Comparison of ENCODE assay signal across 10 cellular contexts in genomic region chr3:136838641-136839555, GRCh38. TPM values are rescaled to one million over a fixed set of nuclear protein-coding genes. Genes with fewer than 3 reads are reported as not detected.
DNase-seq lines count a peak whose midpoint lies in the region; ATAC-seq, FAIRE-seq and TF ChIP-seq lines count a peak whose summit lies in the region.
"Had no signal": no experiment of that assay in that cellular context is flagged by ENCODE, and none has a peak within 500 bp of the region (broad histone marks: within the 10 kb centered on the region; RNA-seq: fewer than 3 reads in every experiment).

No MANE protein-coding gene starts in this region.

- H3K18ac ChIP-seq in H1 (ENCODE audit: extremely low read depth, low read length): no peak overlapping the region

- H3K4me1 Mint-ChIP-seq in activated CD4-positive, alpha-beta T cell treated with anti-CD3 and anti-CD28 coated beads, Interleukin-2, amount 10 ng/mL, durations not matched to agents 7 days and 5 days: peaks cover 24% of the 10 kb centered on the region

- no peak overlapping the region; the same call in 1 of the 2 replicates for H2BK5ac ChIP-seq in H1 (ENCODE audit: low read depth, low read length)

- no peak for DNase-seq in activated CD4-positive, alpha-beta T cell treated with anti-CD3 and anti-CD28 coated beads, Interleukin-2, amount 10 ng/mL, durations not matched to agents 7 days and 5 days
- DNase-seq in activated CD4-positive, alpha-beta T cell treated with anti-CD3 and anti-CD28 coated beads, Interleukin-2, amount 50 U/mL, for 1 hour: no peak
- peak; percentile 38 for DNase-seq in NOMO-1 treated with dmso at 0.1 percent for 144 hours (lab: John Stamatoyannopoulos, UW; ENCODE audit: unreplicated experiment)
- DNase-seq in H1 (ENCODE audit: low read depth in 1 of 2, low spot score in 2 of 2): no peak
- DNase-seq in sigmoid colon: no peak
- DNase-seq in NCI-H1105 treated with DMSO at 0.1 percent for 48 hours (lab: John Stamatoyannopoulos, UW): no peak
- DNase-seq: stimulated activated naive CD4-positive, alpha-beta T cell treated with Interleukin-2 at 50 U/mL for 16 hours had no signal

- peaks cover 16% of the 10 kb centered on the region for H3K36me3 Mint-ChIP-seq in activated CD4-positive, alpha-beta T cell treated with anti-CD3 and anti-CD28 coated beads, Interleukin-2, amount 10 ng/mL, durations not matched to agents 7 days and 5 days (ENCODE audit: low read depth)

- H2BK20ac ChIP-seq in H1 (ENCODE audit: low read length): no peak overlapping the region

- H3K4me2 ChIP-seq in H1 (ENCODE audit: insufficient read depth in 1 of 2, low read depth in 2 of 2, low read length in 2 of 2): no peak overlapping the region

- H3K4ac ChIP-seq in H1 (replicated peaks; ENCODE audit: insufficient read length, low read depth, low read length): no peak overlapping the region

- H4K20me1 ChIP-seq in H1 (replicated peaks in 1 of 2; ENCODE audit: control insufficient read depth in 1 of 2, insufficient read depth in 2 of 2, low read length in 2 of 2): peaks cover 0 to 2% of the 10 kb centered on the region in 2 experiments

- peaks cover 2% of the 10 kb centered on the region; the same call in 1 of the 2 replicates for H3K79me1 ChIP-seq in H1 (ENCODE audit: low read depth, low read length)

- no peak overlapping the region for H3K14ac ChIP-seq in H1 (ENCODE audit: insufficient read length)

- no peak overlapping the region for H2AFZ ChIP-seq in H1 (ENCODE audit: low read length)

- H3K27ac Mint-ChIP-seq in activated CD4-positive, alpha-beta T cell treated with anti-CD3 and anti-CD28 coated beads, Interleukin-2, amount 10 ng/mL, durations not matched to agents 7 days and 5 days: peak overlapping the region; percentile 58

- no peak for TF ChIP-seq POLR2A in H1 (IDR thresholded peaks at IDR 0.05; ENCODE audit: control extremely low read depth in 1 of 2, low read depth in 2 of 2, low read length in 2 of 2)
- TF ChIP-seq POLR2A in sigmoid colon (IDR thresholded peaks at IDR 0.05): no peak

- H4K91ac ChIP-seq in H1 (replicated peaks; ENCODE audit: insufficient read length, low read length): no peak overlapping the region

- no peak overlapping the region for H3K27ac ChIP-seq in H1 (ENCODE audit: low read depth, low read length)
- peak overlapping the region; percentile 2 to 55 (median 34) for H3K27ac ChIP-seq in sigmoid colon
- H3K27ac ChIP-seq: prostate gland had no signal

- H3K4me3 Mint-ChIP-seq in activated CD4-positive, alpha-beta T cell treated with anti-CD3 and anti-CD28 coated beads, Interleukin-2, amount 10 ng/mL, durations not matched to agents 7 days and 5 days: no peak overlapping the region

- H2BK120ac ChIP-seq in H1 (replicated peaks; ENCODE audit: low read depth, low read length): no peak overlapping the region

- no peak overlapping the region for H4K8ac ChIP-seq in H1 (ENCODE audit: extremely low read depth, insufficient read depth, low read length)

- H3K27me3 Mint-ChIP-seq in activated CD4-positive, alpha-beta T cell treated with anti-CD3 and anti-CD28 coated beads, Interleukin-2, amount 10 ng/mL, durations not matched to agents 7 days and 5 days: no peaks in the 10 kb centered on the region

- H2BK12ac ChIP-seq in H1 (ENCODE audit: low read depth, low read length): no peak overlapping the region

- H3K27me3 ChIP-seq in H1 (replicated peaks in 1 of 4; ENCODE audit: control insufficient read depth in 3 of 4, extremely low read depth in 1 of 4, insufficient read depth in 3 of 4, low read length in 3 of 4): no peaks in the 10 kb centered on the region; a peak in 1 of 7 replicates
- no peaks in the 10 kb centered on the region for H3K27me3 ChIP-seq in sigmoid colon

- H3K23ac ChIP-seq in H1 (ENCODE audit: insufficient read length): no peak overlapping the region

- no peak overlapping the region for H2AK5ac ChIP-seq in H1 (ENCODE audit: low read depth, low read length)

- H2BK15ac ChIP-seq in H1 (ENCODE audit: low read length): no peak overlapping the region

- no peak overlapping the region for H3K4me3 ChIP-seq in H1 (ENCODE audit: extremely low read depth in 1 of 4, insufficient read depth in 2 of 4, low read depth in 3 of 4, low read length in 4 of 4)
- H3K4me3 ChIP-seq in sigmoid colon: no peak overlapping the region
- H3K4me3 ChIP-seq: prostate gland had no signal

- no peak overlapping the region for H3K9ac ChIP-seq in H1 (replicated peaks in 1 of 4; ENCODE audit: extremely low read depth in 1 of 4, low read depth in 3 of 4, low read length in 3 of 4)

- TF ChIP-seq EP300 in H1 (IDR thresholded peaks at IDR 0.05; ENCODE audit: borderline replicate concordance in 1 of 2, low read depth in 2 of 2, low read length in 2 of 2) (no peak), sigmoid colon (IDR thresholded peaks at IDR 0.05) (no peak)

- no peak overlapping the region for H3K56ac ChIP-seq in H1 (replicated peaks; ENCODE audit: insufficient read length, low read depth, low read length)

- TF ChIP-seq RAD21 in H1 (IDR thresholded peaks at IDR 0.05 in 1 of 2, conservative IDR thresholded peaks at IDR 0.05 in 1 of 2; ENCODE audit: low read depth in 2 of 2, low read length in 2 of 2): no peak

- POLR2A ChIA-PET in activated CD4-positive, alpha-beta T cell treated with anti-CD3 and anti-CD28 coated beads, Interleukin-2, amount 10 ng/mL, durations not matched to agents 7 days and 5 days (lab: Charles Lee): interaction anchor here (0.6 kb wide), 1 partner anchor 586 kb away, joined by 3 read pairs; no protein-coding TSS in a partner anchor
- POLR2A ChIA-PET in H1 (lab: Charles Lee; ENCODE audit: partially characterized antibody): interaction anchor here (3.3 kb wide), 1 partner anchor 22 kb away, joined by 14 read pairs; the partner anchor contains the start of gene NCK1

- H3K36me3 ChIP-seq in H1 (ENCODE audit: control insufficient read depth in 2 of 4, insufficient read depth in 4 of 4, low read length in 3 of 4) (peaks cover 0 to 7% (median 0%) of the 10 kb centered on the region in 4 experiments; a peak in 2 of 8 replicates), sigmoid colon (no peaks in the 10 kb centered on the region)
- H3K36me3 ChIP-seq: prostate gland had no signal

- CTCF ChIA-PET in activated CD4-positive, alpha-beta T cell treated with anti-CD3 and anti-CD28 coated beads, Interleukin-2, amount 10 ng/mL, durations not matched to agents 7 days and 5 days (lab: Charles Lee): interaction anchor here (0.8 to 2.4 kb wide), 6 partner anchors 10 to 87 kb away, joined by 3 to 9 read pairs (median 6); partner anchors contain the start of genes NCK1 and STAG1
- CTCF ChIA-PET in H1 (lab: Charles Lee; ENCODE audit: partially characterized antibody): interaction anchor here (0.7 kb wide), 1 partner anchor 622 kb away, joined by 3 read pairs; no protein-coding TSS in a partner anchor

- H3K79me2 ChIP-seq in H1 (ENCODE audit: control insufficient read depth in 1 of 2, insufficient read depth in 2 of 2, low read length in 2 of 2): 0 out of 4 replicates have a peak, but pooled peaks cover 0 to 8% of the 10 kb centered on the region in 2 experiments

- H4K5ac ChIP-seq in H1 (ENCODE audit: insufficient read length, low read depth, low read length): no peak overlapping the region

- H3K9me3 ChIP-seq in H1 (ENCODE audit: insufficient read depth in 2 of 2, low read depth in 1 of 2, low read length in 1 of 2): no peaks in the 10 kb centered on the region
- H3K9me3 ChIP-seq in sigmoid colon: no peaks in the 10 kb centered on the region
- H3K9me3 ChIP-seq: prostate gland had no signal

- ATAC-seq in GM21447 (IDR thresholded peaks at IDR 0.05; ENCODE audit: unreplicated experiment) (no peak), GM21515 (IDR thresholded peaks at IDR 0.05; ENCODE audit: unreplicated experiment) (no peak)

- H3K4me1 ChIP-seq in H1 (replicated peaks in 1 of 4; ENCODE audit: control insufficient read depth in 3 of 4, insufficient read depth in 4 of 4, low read length in 3 of 4) (0 out of 7 replicates have a peak, but pooled peaks cover 0 to 3% (median 0%) of the 10 kb centered on the region in 4 experiments), sigmoid colon (peaks cover 0 to 43% (median 34%) of the 10 kb centered on the region in 4 donors)
- H3K4me1 ChIP-seq: prostate gland had no signal

- no peaks in the 10 kb centered on the region for H3K23me2 ChIP-seq in H1 (ENCODE audit: low read depth, low read length)

- TF ChIP-seq CTCF in H1 (IDR thresholded peaks at IDR 0.05; ENCODE audit: control extremely low read depth in 1 of 3, insufficient read depth in 1 of 3, low read depth in 1 of 3, low read length in 3 of 3) (no peak), sigmoid colon (IDR thresholded peaks at IDR 0.05) (no peak)

- whole genome bisulfite sequencing in H1 (ENCODE audit: extremely low coverage in 1 of 2, insufficient coverage in 1 of 2, insufficient read length in 1 of 2, insufficient replicate concordance in 2 of 2, low coverage in 1 of 2, low lambda C conversion rate in 2 of 2, missing lambda C conversion rate in 1 of 2), 2 experiments: 89% methylated on average over 1 of the region's 1 CpG; no CpG with 5 or more reads in 1 of the 2 experiments
- WGBS in sigmoid colon, 2 donors: 35 to 85% methylated on average over 1 of the region's 1 CpG

- no peak for FAIRE-seq in H1 (lab: Jason Lieb, UNC)

- H3K9me3 Mint-ChIP-seq in activated CD4-positive, alpha-beta T cell treated with anti-CD3 and anti-CD28 coated beads, Interleukin-2, amount 10 ng/mL, durations not matched to agents 7 days and 5 days: no peaks in the 10 kb centered on the region

- intact Hi-C loops in sigmoid colon (cut with DNase I): no loop called here

RNA-seq across cellular contexts. Expression of gene SLC35G2, which starts 20.0 kb away (rescaled TPM):
- total RNA-seq in activated CD4-positive, alpha-beta T cell treated with anti-CD3 and anti-CD28 coated beads, Interleukin-2, amount 10 ng/mL, durations not matched to agents 7 days and 5 days: under 1 TPM in 1 of 2 experiments, not detected in 1; 0.12 TPM
- 4.7 and 5.2 TPM in 2 replicates for total RNA-seq in H1 (2021; fragmentation: NEBNext Ultra II Directional; extraction: Animal tissue kit (Norgen Biotek cat#: 25700))
- polyA plus RNA-seq in H1 (2011; rRNA removed) (2.4 and 6.4 TPM in 2 replicates), sigmoid colon (1 to 10 TPM in 2 of 3 donors, under 1 TPM in 1; 0.69 to 1.8 (median 1.2) TPM)
- polyA plus RNA-seq in H1 (2011; cell fraction: cytosol; rRNA removed): 3.2 TPM
- 2.0 TPM for polyA plus RNA-seq in H1 (2011; cell fraction: nucleus; rRNA removed)
- polyA plus RNA-seq in H1 (2012, experiment 1 of 2): 3.6 to 4.2 TPM (median 3.7 TPM) in 4 replicates
- 1.8 TPM for polyA plus RNA-seq in H1 (2012, experiment 2 of 2)
- polyA plus RNA-seq in H1 (2013, experiment 1 of 2): 5.2 TPM
- 5.7 TPM for polyA plus RNA-seq in H1 (2013, experiment 2 of 2)
- polyA minus RNA-seq in H1 (2011; rRNA and poly(A)+ RNA removed): 5.3 and 5.7 TPM in 2 replicates
- 4.6 TPM for polyA minus RNA-seq in H1 (2011; cell fraction: cytosol; rRNA and poly(A)+ RNA removed)
- polyA minus RNA-seq in H1 (2011; cell fraction: nucleus; rRNA and poly(A)+ RNA removed): 7.0 TPM
- 1 to 10 TPM; 3.4 to 8.0 (median 5.3) TPM for total RNA-seq in sigmoid colon

RNA-seq across cellular contexts. Expression of gene NCK1, which starts 23.1 kb away (rescaled TPM):
- total RNA-seq in activated CD4-positive, alpha-beta T cell treated with anti-CD3 and anti-CD28 coated beads, Interleukin-2, amount 10 ng/mL, durations not matched to agents 7 days and 5 days: 10 to 100 TPM; 39.2 to 48.5 TPM
- 28.5 and 28.7 TPM in 2 replicates for total RNA-seq in H1 (2021; fragmentation: NEBNext Ultra II Directional; extraction: Animal tissue kit (Norgen Biotek cat#: 25700))
- polyA plus RNA-seq in H1 (2011; rRNA removed) (5.1 and 10.0 TPM in 2 replicates), sigmoid colon (10 to 100 TPM; 25.5 to 34.2 (median 31.9) TPM)
- polyA plus RNA-seq in H1 (2011; cell fraction: cytosol; rRNA removed): 14.8 TPM
- 2.0 TPM for polyA plus RNA-seq in H1 (2011; cell fraction: nucleus; rRNA removed)
- polyA plus RNA-seq in H1 (2012, experiment 1 of 2): 13.8 to 27.7 TPM (median 18.4 TPM) in 4 replicates
- polyA plus RNA-seq in H1 (2012, experiment 2 of 2): 1.8 TPM
- 18.5 TPM for polyA plus RNA-seq in H1 (2013, experiment 1 of 2)
- 20.6 TPM for polyA plus RNA-seq in H1 (2013, experiment 2 of 2)
- 18.7 and 22.4 TPM in 2 replicates for polyA minus RNA-seq in H1 (2011; rRNA and poly(A)+ RNA removed)
- polyA minus RNA-seq in H1 (2011; cell fraction: cytosol; rRNA and poly(A)+ RNA removed): 17.5 TPM
- polyA minus RNA-seq in H1 (2011; cell fraction: nucleus; rRNA and poly(A)+ RNA removed): 24.4 TPM
- 10 to 100 TPM; 37.2 to 55.1 (median 47.0) TPM for total RNA-seq in sigmoid colon
